10 cellular contexts compared by ENCODE assay signal in genomic region chr12:46187023-46187422, GRCh38.
A peak's percentile ranks its signal among the peaks of the same experiment; 100 is the strongest.
DNase-seq lines count a peak whose midpoint lies in the region; ATAC-seq, FAIRE-seq and TF ChIP-seq lines count a peak whose summit lies in the region.
"Had no signal": no experiment of that assay in that cellular context is flagged by ENCODE, and none has a peak within 500 bp of the region (broad histone marks: within the 10 kb centered on the region; RNA-seq: fewer than 3 reads in every experiment).

No MANE protein-coding gene starts in this region.

- peaks cover 54% of the 10 kb centered on the region for H3K36me3 Mint-ChIP-seq in activated naive CD4-positive, alpha-beta T cell treated with anti-CD3 and anti-CD28 coated beads for 36 hours (ENCODE audit: low read depth)
- peaks cover 30% of the 10 kb centered on the region for H3K36me3 Mint-ChIP-seq in endothelial cell (ENCODE audit: low read depth, unreplicated experiment)

- intact Hi-C loops in activated naive CD4-positive, alpha-beta T cell treated with anti-CD3 and anti-CD28 coated beads for 36 hours (cut with micrococcal nuclease) = no loop called here

- H3K4me3 Mint-ChIP-seq in activated naive CD4-positive, alpha-beta T cell treated with anti-CD3 and anti-CD28 coated beads for 36 hours = no peak overlapping the region
- no peak overlapping the region for H3K4me3 Mint-ChIP-seq in endothelial cell (ENCODE audit: unreplicated experiment)
- H3K4me3 Mint-ChIP-seq: activated naive CD4-positive, alpha-beta T cell treated with anti-CD3 and anti-CD28 coated beads, Interleukin-2, amount 10 ng/mL, durations not matched to agents 7 days and 5 days had no signal

- in situ Hi-C loops in astrocyte of the cerebellum (cut with HindIII; ENCODE audit: low sequenced_read_pairs) = no loop called here

- H3K9me3 Mint-ChIP-seq in activated naive CD4-positive, alpha-beta T cell treated with anti-CD3 and anti-CD28 coated beads for 36 hours = peaks cover 19% of the 10 kb centered on the region
- no peaks in the 10 kb centered on the region for H3K9me3 Mint-ChIP-seq in endothelial cell (ENCODE audit: unreplicated experiment)

- no peak for TF ChIP-seq CTCF in astrocyte of the cerebellum (IDR thresholded peaks at IDR 0.05; ENCODE audit: low read depth, low read length, missing control alignments)
- TF ChIP-seq CTCF in endothelial cell (IDR thresholded peaks at IDR 0.05; ENCODE audit: unreplicated experiment) = no peak

- CTCF ChIA-PET in activated naive CD4-positive, alpha-beta T cell treated with anti-CD3 and anti-CD28 coated beads for 36 hours (lab: Charles Lee) = interaction anchor here (0.6 to 1.2 kb wide), 3 partner anchors 12 to 353 kb away, joined by 3 to 4 read pairs (median 4); no protein-coding TSS in a partner anchor

- peak overlapping the region; percentile 81 for H3K27ac Mint-ChIP-seq in activated naive CD4-positive, alpha-beta T cell treated with anti-CD3 and anti-CD28 coated beads for 36 hours
- no peak overlapping the region for H3K27ac Mint-ChIP-seq in endothelial cell (ENCODE audit: unreplicated experiment)
- H3K27ac Mint-ChIP-seq: activated naive CD4-positive, alpha-beta T cell treated with anti-CD3 and anti-CD28 coated beads, Interleukin-2, amount 10 ng/mL, durations not matched to agents 7 days and 5 days had no signal

- ATAC-seq in HG02981 (IDR thresholded peaks at IDR 0.05; ENCODE audit: unreplicated experiment) = no peak

- FAIRE-seq in urothelium cell line (lab: Jason Lieb, UNC) = no peak
- FAIRE-seq: islet of Langerhans had no signal

- H3K27me3 Mint-ChIP-seq in activated naive CD4-positive, alpha-beta T cell treated with anti-CD3 and anti-CD28 coated beads for 36 hours (ENCODE audit: low read depth) = no peaks in the 10 kb centered on the region
- peaks cover 2% of the 10 kb centered on the region for H3K27me3 Mint-ChIP-seq in endothelial cell (ENCODE audit: unreplicated experiment)
- H3K27me3 Mint-ChIP-seq: activated naive CD4-positive, alpha-beta T cell treated with anti-CD3 and anti-CD28 coated beads, Interleukin-2, amount 10 ng/mL, durations not matched to agents 7 days and 5 days had no signal

- no peak for DNase-seq in activated naive CD4-positive, alpha-beta T cell treated with anti-CD3 and anti-CD28 coated beads for 36 hours
- no peak for DNase-seq in activated naive CD4-positive, alpha-beta T cell treated with anti-CD3 and anti-CD28 coated beads, Interleukin-2, amount 50 U/mL, for 16 hours
- DNase-seq in astrocyte of the cerebellum (ENCODE audit: low read depth) = peak; percentile 85
- peak; percentile 24 for DNase-seq in kidney tubule cell (ENCODE audit: low spot score)
- peak; percentile 31 for DNase-seq in urothelium cell line (ENCODE audit: low spot score)
- DNase-seq in endothelial cell (ENCODE audit: low spot score) = no peak
- no peak for DNase-seq in SW 1271 (lab: John Stamatoyannopoulos, UW)
- DNase-seq: activated naive CD4-positive, alpha-beta T cell treated with anti-CD3 and anti-CD28 coated beads, Interleukin-2, amount 10 ng/mL, durations not matched to agents 7 days and 5 days had no signal

- no peak overlapping the region for H3K4me3 ChIP-seq in astrocyte of the cerebellum (ENCODE audit: low read depth, low read length)

- peaks cover 33% of the 10 kb centered on the region for H3K4me1 Mint-ChIP-seq in activated naive CD4-positive, alpha-beta T cell treated with anti-CD3 and anti-CD28 coated beads for 36 hours (ENCODE audit: low read depth)
- no peaks in the 10 kb centered on the region for H3K4me1 Mint-ChIP-seq in endothelial cell (ENCODE audit: unreplicated experiment)
- H3K4me1 Mint-ChIP-seq: activated naive CD4-positive, alpha-beta T cell treated with anti-CD3 and anti-CD28 coated beads, Interleukin-2, amount 10 ng/mL, durations not matched to agents 7 days and 5 days had no signal

Comparison
In these comparisons a context has a peak if more than half of its experiments do, and no peak if none do; other contexts are left out.
1. DNase-seq: peak in astrocyte of the cerebellum (single experiment), kidney tubule cell (single experiment) and urothelium cell line (single experiment); none in activated naive CD4-positive, alpha-beta T cell treated with anti-CD3 and anti-CD28 coated beads for 36 hours (single experiment), activated naive CD4-positive, alpha-beta T cell treated with anti-CD3 and anti-CD28 coated beads, Interleukin-2, amount 50 U/mL, for 16 hours (single experiment), endothelial cell (single experiment) and SW 1271 (0 of 2).